In genomic region chr4:185793716-185794115, GRCh38 we compare ENCODE assay signal across 19 cellular contexts. TPM values are rescaled to one million over a fixed set of nuclear protein-coding genes. Genes with fewer than 3 reads are reported as not detected.
"Had no signal": no experiment of that assay in that cellular context is flagged by ENCODE, and none has a peak within 500 bp of the region (broad histone marks: within the 10 kb centered on the region; RNA-seq: fewer than 3 reads in every experiment).

No MANE protein-coding gene starts in this region.

- H3K27ac ChIP-seq: colonic mucosa, prostate gland, VCaP had no signal

- H3K4me3 ChIP-seq: cardiac muscle cell, colonic mucosa, prostate gland had no signal

- DNase-seq: activated CD4-positive, alpha-beta memory T cell treated with anti-CD3 and anti-CD28 coated beads for 36 hours; activated CD4-positive, alpha-beta T cell treated with anti-CD3 and anti-CD28 coated beads for 36 hours; activated CD8-positive, alpha-beta memory T cell treated with anti-CD3 and anti-CD28 coated beads, Interleukin-2, amount 10 ng/mL, durations not matched to agents 7 days and 5 days; activated naive CD4-positive, alpha-beta T cell treated with anti-CD3 and anti-CD28 coated beads for 36 hours; activated T-cell treated with anti-CD3 and anti-CD28 coated beads, Interleukin-2, amount 50 U/mL, for 1 hour; colonic mucosa; hippocampal formation; mesendoderm; nucleus accumbens; T-cell; T-helper 9 cell; trophoblast cell had no signal

- H3K4me1 ChIP-seq: colonic mucosa, prostate gland had no signal

- H3K36me3 ChIP-seq: colonic mucosa, prostate gland had no signal

- H3K27me3 ChIP-seq: cardiac muscle cell, colonic mucosa had no signal

- H3K9me3 ChIP-seq: colonic mucosa, prostate gland had no signal

- ATAC-seq: activated CD4-positive, alpha-beta T cell treated with anti-CD3 and anti-CD28 coated beads for 36 hours; activated CD8-positive, alpha-beta memory T cell treated with anti-CD3 and anti-CD28 coated beads, Interleukin-2, amount 10 ng/mL, durations not matched to agents 7 days and 5 days; esophagus mucosa; natural killer cell treated with Interleukin-12 subunit alpha and Interleukin-12 subunit beta and Interleukin-15 and Interleukin-18, amount 100 ng/mL, for 72 hours; stimulated activated effector memory CD8-positive, alpha-beta T cell treated with anti-CD3 and anti-CD28 coated beads, Interleukin-12 subunit alpha, Interleukin-12 subunit beta, amount 100 ng/mL, for 72 hours; T-cell had no signal

RNA-seq across cellular contexts. Expression of gene SORBS2, which starts 18.3 kb away (rescaled TPM):
- total RNA-seq: activated CD4-positive, alpha-beta memory T cell treated with anti-CD3 and anti-CD28 coated beads for 36 hours; activated CD4-positive, alpha-beta T cell treated with anti-CD3 and anti-CD28 coated beads for 36 hours; activated CD8-positive, alpha-beta memory T cell treated with anti-CD3 and anti-CD28 coated beads, Interleukin-2, amount 10 ng/mL, durations not matched to agents 7 days and 5 days; activated naive CD4-positive, alpha-beta T cell treated with anti-CD3 and anti-CD28 coated beads for 36 hours; activated T-helper 2 cell treated with anti-CD3 and anti-CD28 coated beads, Interferon-gamma antibody, Interleukin-2, Interleukin-4, amounts not matched to agents 10 μg/mL and 5 μg/mL and 100 μg/mL, durations not matched to agents 14 hours and 24 hours and 36 hours; natural killer cell treated with Interleukin-12 subunit alpha and Interleukin-12 subunit beta and Interleukin-15 and Interleukin-18, amount 100 ng/mL, for 72 hours had no signal
